ENCODE assay signal across 8 cellular contexts in the genomic region with DNA sequence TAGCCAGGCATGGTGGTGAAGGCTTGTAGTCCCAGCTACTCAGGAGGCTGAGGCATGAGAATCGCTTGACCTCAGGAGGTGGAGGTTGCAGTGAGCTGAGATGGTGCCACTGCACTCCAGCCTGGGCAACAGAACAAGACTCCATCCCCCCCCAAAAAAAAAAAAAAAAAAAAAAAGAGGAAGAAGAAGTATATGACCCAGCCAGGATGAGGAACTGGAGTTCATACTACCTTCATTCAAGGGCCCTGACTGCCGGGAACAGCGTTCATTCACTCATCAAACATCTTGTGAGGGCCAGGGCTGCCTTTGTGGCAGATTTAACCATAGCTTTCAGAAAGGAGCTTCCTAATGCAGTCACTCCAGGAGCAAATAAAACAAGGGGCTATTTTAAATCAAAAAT.
A peak's percentile ranks its signal among the peaks of the same experiment; 100 is the strongest.
DNase-seq lines count a peak whose midpoint lies in the region; ATAC-seq and TF ChIP-seq lines count a peak whose summit lies in the region.

No MANE protein-coding gene starts in this region.

- H3K4me3 ChIP-seq in dorsolateral prefrontal cortex = peak overlapping the region in 37 of 59 donors; percentile 46 to 74 (median 62)
- H3K4me3 ChIP-seq in neutrophil (ENCODE audit: low read depth in 1 of 2, low read length in 1 of 2) = peak overlapping the region; percentile 67 to 73

- intact Hi-C loops in CD4-positive, alpha-beta T cell (cut with DNase I, micrococcal nuclease) = loop anchor here (5.0 to 10.0 kb wide), 3 partner anchors 124 to 276 kb away; partner anchors contain the start of genes MRPS6 (in 1 of the 2) and SLC5A3 (in 1 of the 2)
- intact Hi-C loops in dorsolateral prefrontal cortex (cut with DNase I) = loop anchor here (5.0 to 10.0 kb wide), 5 partner anchors 69 to 276 kb away; partner anchors contain the start of genes MRPS6 (in 2 of the 2) and SLC5A3 (in 2 of the 2)

- H3K9me3 ChIP-seq in CD4-positive, alpha-beta T cell (ENCODE audit: control insufficient read depth, low read length) = no peaks in the 10 kb centered on the region
- H3K9me3 ChIP-seq in neutrophil = no peaks in the 10 kb centered on the region

- peaks cover 91% of the 10 kb centered on the region in 2 experiments for H3K4me1 ChIP-seq in neutrophil (ENCODE audit: control insufficient read depth in 1 of 2, insufficient read depth in 1 of 2, low read depth in 1 of 2, low read length in 1 of 2)

- H3K4me3 Mint-ChIP-seq in CD4-positive, alpha-beta T cell = peak overlapping the region; percentile 84

- no peaks in the 10 kb centered on the region for H3K36me3 Mint-ChIP-seq in CD4-positive, alpha-beta T cell (ENCODE audit: low read depth)

- DNase-seq in CD4-positive, alpha-beta T cell = no peak
- DNase-seq in NOMO-1 treated with DMSO at 0.1 percent for 48 hours (lab: John Stamatoyannopoulos, UW; ENCODE audit: unreplicated experiment) = peak; percentile 70
- no peak for DNase-seq in dorsolateral prefrontal cortex
- no peak for DNase-seq in NCI-H2029 treated with DMSO at 0.1 percent for 48 hours (lab: John Stamatoyannopoulos, UW)
- DNase-seq in pons (ENCODE audit: low spot score) = no peak
- DNase-seq in AG08396 (ENCODE audit: low spot score) = no peak
- no peak for DNase-seq in NCI-H1105 (lab: John Stamatoyannopoulos, UW)

- ATAC-seq in CD4-positive, alpha-beta T cell (ENCODE audit: poor library complexity) = no peak

- H3K27me3 Mint-ChIP-seq in CD4-positive, alpha-beta T cell = no peaks in the 10 kb centered on the region

- POLR2A ChIA-PET in CD4-positive, alpha-beta T cell (lab: Charles Lee) = interaction anchor here (1.6 kb wide), 2 partner anchors 72 to 277 kb away, joined by 6 to 9 read pairs; no protein-coding TSS in a partner anchor

- no peak overlapping the region for H3K27ac ChIP-seq in CD4-positive, alpha-beta T cell (ENCODE audit: low read depth, low read length)
- H3K27ac ChIP-seq in dorsolateral prefrontal cortex (peak overlapping the region in 50 of 59 donors; percentile 46 to 95 (median 86)), neutrophil (peak overlapping the region; percentile 95)

- H3K9me3 Mint-ChIP-seq in CD4-positive, alpha-beta T cell = no peaks in the 10 kb centered on the region

- peaks cover 56% of the 10 kb centered on the region for H3K4me1 Mint-ChIP-seq in CD4-positive, alpha-beta T cell (ENCODE audit: low read depth)

- no peaks in the 10 kb centered on the region for H3K27me3 ChIP-seq in CD4-positive, alpha-beta T cell (ENCODE audit: control insufficient read depth, insufficient read depth, low read length)
- H3K27me3 ChIP-seq in dorsolateral prefrontal cortex (peaks cover 0 to 3% (median 0%) of the 10 kb centered on the region in 45 donors), neutrophil (no peaks in the 10 kb centered on the region)

- peak overlapping the region; percentile 50 for H3K27ac Mint-ChIP-seq in CD4-positive, alpha-beta T cell

- CTCF ChIA-PET in CD4-positive, alpha-beta T cell (lab: Charles Lee) = interaction anchor here (0.7 to 3.6 kb wide), 4 partner anchors 66 to 277 kb away, joined by 3 to 29 read pairs (median 5); partner anchors contain the start of genes MRPS6 and SLC5A3

- no peak for TF ChIP-seq CTCF in CD4-positive, alpha-beta T cell (IDR thresholded peaks at IDR 0.05)
- TF ChIP-seq CTCF in dorsolateral prefrontal cortex (IDR thresholded peaks at IDR 0.05 in 54 of 56, conservative IDR thresholded peaks at IDR 0.05 in 2 of 56; ENCODE audit: low read depth in 1 of 56, partially characterized antibody in 56 of 56) (no peak), neutrophil (IDR thresholded peaks at IDR 0.05) (no peak)

- H3K36me3 ChIP-seq in neutrophil = no peaks in the 10 kb centered on the region
